ENCODE assay signal across 8 cellular contexts in the genomic region with DNA sequence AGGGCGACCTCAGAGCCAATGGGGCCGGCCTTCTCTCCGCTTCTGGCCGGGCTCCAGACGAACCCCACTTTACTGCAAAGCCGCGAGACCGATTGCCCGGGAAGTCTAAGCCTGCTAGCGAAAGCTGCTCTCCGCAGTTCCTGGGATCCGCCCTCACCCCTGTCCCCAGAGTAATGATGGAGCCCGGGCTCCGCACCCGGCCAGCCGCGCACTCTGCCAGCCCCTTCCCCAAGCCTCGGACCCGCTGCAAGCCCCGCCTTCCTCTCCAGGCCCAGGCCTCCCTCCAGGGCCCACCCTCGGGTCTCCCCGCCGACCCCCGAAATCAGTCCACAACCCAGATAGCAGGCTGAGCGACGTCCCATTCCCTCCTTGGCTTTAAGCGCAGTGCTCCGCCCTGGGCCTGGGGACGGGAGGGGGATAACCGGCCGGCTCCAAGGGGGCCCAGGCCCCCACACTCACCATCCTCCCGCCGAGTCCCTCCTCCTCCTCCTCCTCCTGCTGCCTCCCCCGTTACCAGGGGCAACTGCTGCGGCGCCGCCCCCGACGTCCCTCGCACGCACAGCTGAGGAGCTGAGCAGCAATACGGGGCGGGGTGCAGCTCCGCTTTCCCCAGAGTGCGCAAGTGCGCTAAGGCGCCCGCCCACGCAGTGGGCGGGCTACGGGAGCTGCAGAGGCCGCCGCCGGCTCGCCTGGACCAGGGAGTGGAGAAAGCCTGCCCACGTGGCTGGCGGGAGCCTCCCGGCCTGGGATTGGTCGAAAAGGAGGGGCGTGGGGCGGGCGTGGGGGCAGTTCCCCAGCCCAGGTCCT. TPM values are rescaled to one million over a fixed set of nuclear protein-coding genes. Genes with fewer than 3 reads are reported as not detected.
DNase-seq lines count a peak whose midpoint lies in the region; ATAC-seq and TF ChIP-seq lines count a peak whose summit lies in the region.

A gene with protein sequence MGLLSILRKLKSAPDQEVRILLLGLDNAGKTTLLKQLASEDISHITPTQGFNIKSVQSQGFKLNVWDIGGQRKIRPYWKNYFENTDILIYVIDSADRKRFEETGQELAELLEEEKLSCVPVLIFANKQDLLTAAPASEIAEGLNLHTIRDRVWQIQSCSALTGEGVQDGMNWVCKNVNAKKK (minus strand): TSS at position 584 of the 807 bp plus-strand sequence. CDS start 122 bp downstream, at position 462.

- TF ChIP-seq POLR2A in erythroblast (IDR thresholded peaks at IDR 0.05; ENCODE audit: low read length) = peak; percentile 46

- H3K27me3 Mint-ChIP-seq in IgD-negative memory B cell = no peaks in the 10 kb centered on the region

- peaks cover 28 to 37% (median 29%) of the 10 kb centered on the region in 3 donors for H3K4me1 Mint-ChIP-seq in IgD-negative memory B cell

- H3K9me3 ChIP-seq in mucosa of rectum (ENCODE audit: control insufficient read depth in 2 of 2, low read length in 2 of 2) = no peaks in the 10 kb centered on the region

- peak within 1 kb of the TSS; percentile 88 to 96 for H3K4me3 ChIP-seq in mucosa of rectum (ENCODE audit: low read length in 2 of 2)

- peaks cover 2% of the 10 kb centered on the region for H3K36me3 Mint-ChIP-seq in IgD-negative memory B cell

- peak within 1 kb of the TSS; percentile 87 to 97 (median 94) for H3K4me3 Mint-ChIP-seq in IgD-negative memory B cell

- DNase-seq in DMS153 treated with DMSO at 0.1 percent for 48 hours (lab: John Stamatoyannopoulos, UW; ENCODE audit: unreplicated experiment) (peak; percentile 96), OCI-M1 (lab: John Stamatoyannopoulos, UW) (peak; percentile 100), activated T-cell treated with anti-CD3 and anti-CD28 coated beads for 48 hours (ENCODE audit: low read depth) (peak; percentile 99), erythroblast (lab: John Stamatoyannopoulos, UW) (peak; percentile 96 to 97)
- DNase-seq in stimulated activated CD8-positive, alpha-beta memory T cell treated with anti-CD3 and anti-CD28 coated beads, Interleukin-4, amount 100 ng/mL, for 4 hours (ENCODE audit: low read depth in 2 of 2, low spot score in 1 of 2) = peak; percentile 86 to 94

- H3K4me1 ChIP-seq in mucosa of rectum (ENCODE audit: control insufficient read depth in 2 of 2, insufficient read depth in 2 of 2, low read length in 2 of 2) = peaks cover 11 to 16% of the 10 kb centered on the region in 2 donors

- peak within 1 kb of the TSS; percentile 80 to 83 for H3K9ac ChIP-seq in mucosa of rectum (ENCODE audit: low read depth in 1 of 2, low read length in 2 of 2)

- peak within 1 kb of the TSS; percentile 90 to 95 (median 94) for H3K27ac Mint-ChIP-seq in IgD-negative memory B cell

- no peaks in the 10 kb centered on the region for H3K27me3 ChIP-seq in mucosa of rectum (ENCODE audit: control insufficient read depth in 2 of 2, insufficient read depth in 2 of 2, low read length in 2 of 2)

- peak; percentile 76 for ATAC-seq in GM21529 (IDR thresholded peaks at IDR 0.05; ENCODE audit: unreplicated experiment)

- no peaks in the 10 kb centered on the region for H3K9me3 Mint-ChIP-seq in IgD-negative memory B cell

- H3K36me3 ChIP-seq in mucosa of rectum (ENCODE audit: control insufficient read depth in 2 of 2, insufficient read depth in 2 of 2, low read length in 2 of 2) = no peaks in the 10 kb centered on the region

- peak within 1 kb of the TSS; percentile 75 to 86 for H3K27ac ChIP-seq in mucosa of rectum (ENCODE audit: low read depth in 2 of 2, low read length in 2 of 2)

RNA-seq across cellular contexts. Expression of the gene that starts here (rescaled TPM):
- polyA plus RNA-seq in IgD-negative memory B cell = 3.8 TPM

Comparison
In these comparisons a context has a peak if more than half of its experiments do, and no peak if none do; other contexts are left out.
1. Peak in every context shown above with its lines: DNase-seq, ATAC-seq, H3K4me3 ChIP-seq and H3K27ac ChIP-seq.